In the genomic region with DNA sequence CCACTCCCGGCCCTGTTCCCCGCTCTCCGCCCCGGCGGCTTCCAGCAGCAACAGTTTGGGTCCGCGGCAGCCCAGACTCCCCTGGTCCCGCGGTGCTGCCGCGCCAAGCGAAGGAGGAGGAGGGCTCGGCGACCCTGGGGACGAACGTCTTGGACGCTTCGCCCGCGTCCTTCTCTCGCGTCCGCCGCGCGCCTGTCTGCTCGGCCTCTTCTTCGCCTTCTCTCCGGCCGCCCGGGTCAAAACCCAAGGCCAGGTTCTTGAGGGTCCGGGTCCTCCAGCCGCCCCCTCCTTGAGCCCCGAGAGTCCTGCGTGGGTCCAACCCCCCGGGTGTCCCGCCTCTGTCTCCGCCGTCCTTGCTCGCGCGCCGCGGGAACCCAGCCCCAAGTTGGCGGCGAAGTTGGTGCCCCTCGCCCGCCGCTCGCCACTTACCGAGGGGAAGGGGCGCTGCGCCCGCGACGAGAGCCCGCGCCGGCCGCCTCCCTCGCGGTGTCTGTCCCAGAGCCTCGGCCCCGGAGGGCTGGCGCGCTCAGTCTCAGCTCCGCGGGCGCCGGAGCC, we compare ENCODE assay signal across 14 cellular contexts. TPM values are rescaled to one million over a fixed set of nuclear protein-coding genes. Genes with fewer than 3 reads are reported as not detected.
A peak's percentile ranks its signal among the peaks of the same experiment; 100 is the strongest.
DNase-seq lines count a peak whose midpoint lies in the region; ATAC-seq and TF ChIP-seq lines count a peak whose summit lies in the region.
"Had no signal": no experiment of that assay in that cellular context is flagged by ENCODE, and none has a peak within 500 bp of the region (broad histone marks: within the 10 kb centered on the region; RNA-seq: fewer than 3 reads in every experiment).

No MANE protein-coding gene starts in this region.

- H4K20me1 ChIP-seq in BLaER1 treated with 17β-estradiol and CSF1 and Interleukin-3, amounts not matched to agents 10 nM and 100 nM: peaks cover 0 to 75% (median 29%) of the 10 kb centered on the region in 11 experiments; a peak in 17 of 22 replicates
- H4K20me1 ChIP-seq in neural progenitor cell (ENCODE audit: low read depth): peaks cover 39% of the 10 kb centered on the region

- H3K27me3 Mint-ChIP-seq in neural progenitor cell (ENCODE audit: insufficient read depth, low read depth): peaks cover 47% of the 10 kb centered on the region

- ATAC-seq in HG02588 (IDR thresholded peaks at IDR 0.05; ENCODE audit: unreplicated experiment): no peak

- H3K27ac ChIP-seq in BLaER1 treated with 17β-estradiol and CSF1 and Interleukin-3, amounts not matched to agents 10 nM and 100 nM: no peak overlapping the region
- H3K27ac ChIP-seq in HUES6 (ENCODE audit: low read depth, low read length) (no peak overlapping the region), neural progenitor cell (no peak overlapping the region)
- no peak overlapping the region for H3K27ac ChIP-seq in effector memory CD4-positive, alpha-beta T cell (ENCODE audit: insufficient read depth, low read length, poor library complexity, severe bottlenecking)
- H3K27ac ChIP-seq: skin epidermis had no signal

- no peak for DNase-seq in effector memory CD4-positive, alpha-beta T cell
- DNase-seq in neural progenitor cell (ENCODE audit: low spot score): peak; percentile 62
- DNase-seq in activated CD8-positive, alpha-beta memory T cell treated with anti-CD3 and anti-CD28 coated beads, Interleukin-2, amount 50 U/mL, for 4 hours: no peak
- DNase-seq in posterior vena cava (ENCODE audit: low spot score): no peak
- DNase-seq in NCI-H1092 treated with DMSO at 0.1 percent for 48 hours (lab: John Stamatoyannopoulos, UW): no peak
- DNase-seq: activated naive CD4-positive, alpha-beta T cell; left colon; NCI-H1092; OCI-M1 had no signal

- H3K9me3 Mint-ChIP-seq in neural progenitor cell: no peaks in the 10 kb centered on the region

- intact Hi-C loops in posterior vena cava (cut with DNase I): loop anchor here (5.0 kb wide), 3 partner anchors 59 to 119 kb away; no protein-coding TSS in a partner anchor

- peaks cover 10% of the 10 kb centered on the region for H3K4me1 Mint-ChIP-seq in neural progenitor cell

- no peak overlapping the region for H2AFZ ChIP-seq in neural progenitor cell (replicated peaks)

- no peak overlapping the region for H3K9ac ChIP-seq in BLaER1 treated with 17β-estradiol and CSF1 and Interleukin-3, amounts not matched to agents 10 nM and 100 nM
- H3K9ac ChIP-seq in HUES6 (ENCODE audit: low read length): no peak overlapping the region
- no peak overlapping the region for H3K9ac ChIP-seq in neural progenitor cell

- H3K36me3 Mint-ChIP-seq in neural progenitor cell: no peaks in the 10 kb centered on the region

- peaks cover 21 to 56% (median 48%) of the 10 kb centered on the region in 10 experiments; a peak in 19 of 20 replicates for H3K4me1 ChIP-seq in BLaER1 treated with 17β-estradiol and CSF1 and Interleukin-3, amounts not matched to agents 10 nM and 100 nM
- H3K4me1 ChIP-seq in HUES6 (ENCODE audit: control insufficient read depth, insufficient read depth, low read length) (peaks cover 8% of the 10 kb centered on the region; the same call in 1 of the 2 replicates), neural progenitor cell (peaks cover 10% of the 10 kb centered on the region)
- peaks cover 32% of the 10 kb centered on the region for H3K4me1 ChIP-seq in effector memory CD4-positive, alpha-beta T cell (ENCODE audit: control insufficient read depth, insufficient read depth, low read length, poor library complexity, severe bottlenecking)

- H3K9me3 ChIP-seq in BLaER1 treated with 17β-estradiol and CSF1 and Interleukin-3, amounts not matched to agents 10 nM and 100 nM (replicated peaks in 1 of 11): no peaks in the 10 kb centered on the region
- H3K9me3 ChIP-seq in HUES6 (ENCODE audit: control insufficient read depth, insufficient read depth, low read depth, low read length) (no peaks in the 10 kb centered on the region), neural progenitor cell (ENCODE audit: low read depth) (no peaks in the 10 kb centered on the region)
- H3K9me3 ChIP-seq in effector memory CD4-positive, alpha-beta T cell (ENCODE audit: control insufficient read depth, low read length): no peaks in the 10 kb centered on the region

- no peak overlapping the region for H3K27ac Mint-ChIP-seq in neural progenitor cell

- peak overlapping the region; percentile 59 for H3K4me3 Mint-ChIP-seq in neural progenitor cell

- no peak for TF ChIP-seq CTCF in neural progenitor cell (IDR thresholded peaks at IDR 0.05)

- no peaks in the 10 kb centered on the region for H3K79me2 ChIP-seq in neural progenitor cell (ENCODE audit: low read depth)

- peaks cover 10% of the 10 kb centered on the region for H3F3A ChIP-seq in neural progenitor cell (ENCODE audit: low read depth)

- peak overlapping the region; percentile 45 to 77 (median 67); a peak in 19 of 22 replicates for H3K4me2 ChIP-seq in BLaER1 treated with 17β-estradiol and CSF1 and Interleukin-3, amounts not matched to agents 10 nM and 100 nM
- peak overlapping the region; percentile 88 for H3K4me2 ChIP-seq in neural progenitor cell

- peaks cover 56 to 71% (median 62%) of the 10 kb centered on the region in 11 experiments for H3K27me3 ChIP-seq in BLaER1 treated with 17β-estradiol and CSF1 and Interleukin-3, amounts not matched to agents 10 nM and 100 nM
- H3K27me3 ChIP-seq in HUES6 (ENCODE audit: control insufficient read depth, insufficient read depth, low read length) (peaks cover 61% of the 10 kb centered on the region), neural progenitor cell (peaks cover 65% of the 10 kb centered on the region)
- peaks cover 33% of the 10 kb centered on the region for H3K27me3 ChIP-seq in effector memory CD4-positive, alpha-beta T cell (replicated peaks; ENCODE audit: control insufficient read depth, insufficient read depth, low read length, poor library complexity, severe bottlenecking)

- peaks cover 0 to 7% (median 0%) of the 10 kb centered on the region in 11 experiments; a peak in 4 of 22 replicates for H3K36me3 ChIP-seq in BLaER1 treated with 17β-estradiol and CSF1 and Interleukin-3, amounts not matched to agents 10 nM and 100 nM
- H3K36me3 ChIP-seq in HUES6 (ENCODE audit: control insufficient read depth, insufficient read depth, low read length) (peaks cover 20% of the 10 kb centered on the region), neural progenitor cell (no peaks in the 10 kb centered on the region)
- H3K36me3 ChIP-seq in effector memory CD4-positive, alpha-beta T cell (ENCODE audit: control insufficient read depth, insufficient read depth, low read length): no peaks in the 10 kb centered on the region

- H3K4me3 ChIP-seq in BLaER1 treated with 17β-estradiol and CSF1 and Interleukin-3, amounts not matched to agents 10 nM and 100 nM: peak overlapping the region in 5 of 10 experiments; percentile 2 to 54 (median 26); a peak in 2 of 20 replicates
- H3K4me3 ChIP-seq in HUES6 (ENCODE audit: low read depth, low read length) (peak overlapping the region; percentile 55), neural progenitor cell (peak overlapping the region; percentile 47)
- H3K4me3 ChIP-seq in effector memory CD4-positive, alpha-beta T cell (ENCODE audit: insufficient read depth, low read depth, low read length, poor library complexity, severe bottlenecking): peak overlapping the region; percentile 37

RNA-seq across cellular contexts. Expression of gene GRIN2C, which starts 1.4 kb away (rescaled TPM):
- 0.03 TPM in 1 of 2 replicates, not detected in the other for total RNA-seq in neural progenitor cell (ENCODE audit: low replicate concordance)
- total RNA-seq in posterior vena cava: under 1 TPM; 0.38 to 0.65 TPM
- total RNA-seq: Daoy had no signal

RNA-seq across cellular contexts. Expression of gene FDXR, which starts 11.7 kb away (rescaled TPM):
- 7.4 and 25.3 TPM in 2 replicates for total RNA-seq in neural progenitor cell (ENCODE audit: low replicate concordance)
- 1 to 10 TPM; 3.3 to 6.2 TPM for total RNA-seq in posterior vena cava

RNA-seq across cellular contexts. Expression of gene FADS6, which starts 32.4 kb away (rescaled TPM):
- total RNA-seq in neural progenitor cell (ENCODE audit: low replicate concordance) (0.36 TPM in 1 of 2 replicates, not detected in the other), posterior vena cava (not detected)
- total RNA-seq: Daoy had no signal
